In genomic region chr2:96697476-96697875, GRCh38 we compare ENCODE assay signal across 25 cellular contexts. TPM values are rescaled to one million over a fixed set of nuclear protein-coding genes. Genes with fewer than 3 reads are reported as not detected.
"Had no signal": no experiment of that assay in that cellular context is flagged by ENCODE, and none has a peak within 500 bp of the region (broad histone marks: within the 10 kb centered on the region; RNA-seq: fewer than 3 reads in every experiment).

No MANE protein-coding gene starts in this region.

- H3K9me3 ChIP-seq: esophagus muscularis mucosa, left ventricle myocardium inferior, lower lobe of right lung, prostate gland, right lobe of liver, spleen, stomach, thoracic aorta, transverse colon had no signal

- ATAC-seq: left cardiac atrium, lower lobe of right lung, right lobe of liver had no signal

- H3K27me3 ChIP-seq: dorsolateral prefrontal cortex, esophagus muscularis mucosa, right lobe of liver, spleen, stomach, transverse colon had no signal

- DNase-seq: cortex of kidney; dorsolateral prefrontal cortex; effector CD8-positive, alpha-beta T cell; foreskin fibroblast; immature natural killer cell; kidney; left cardiac atrium; left ventricle myocardium inferior; lower lobe of right lung; mesenchymal stem cell; naive B cell; occipital lobe; right lobe of liver; spleen; stimulated activated CD4-positive, alpha-beta T cell treated with anti-CD3 and anti-CD28 coated beads, Interleukin-15, amount 100 ng/mL, for 24 hours; stimulated activated CD4-positive, alpha-beta T cell treated with anti-CD3 and anti-CD28 coated beads, Interleukin-1b, Interleukin-23, amount 100 ng/mL, for 48 hours; stimulated activated CD4-positive, alpha-beta T cell treated with anti-CD3 and anti-CD28 coated beads, Interleukin-4, amount 100 ng/mL, for 4 hours; stimulated activated naive CD4-positive, alpha-beta T cell; stomach; substantia nigra; transverse colon had no signal

- H3K4me3 ChIP-seq: dorsolateral prefrontal cortex, esophagus muscularis mucosa, left ventricle myocardium inferior, lower lobe of right lung, prostate gland, right lobe of liver, spleen, stomach, thoracic aorta, transverse colon had no signal

- H3K4me1 ChIP-seq: esophagus muscularis mucosa, left ventricle myocardium inferior, lower lobe of right lung, prostate gland, right lobe of liver, spleen, stomach, transverse colon had no signal

- H3K36me3 ChIP-seq: prostate gland, transverse colon had no signal

- H3K27ac ChIP-seq: dorsolateral prefrontal cortex, esophagus muscularis mucosa, left ventricle myocardium inferior, lower lobe of right lung, parathyroid adenoma, prostate gland, right lobe of liver, spleen, stomach, thoracic aorta, transverse colon had no signal

RNA-seq across cellular contexts. Expression of gene FER1L5, which starts 54.9 kb away (rescaled TPM):
- total RNA-seq: right lobe of liver, thoracic aorta, transverse colon had no signal
- polyA plus RNA-seq: immature natural killer cell had no signal
